In the genomic region with DNA sequence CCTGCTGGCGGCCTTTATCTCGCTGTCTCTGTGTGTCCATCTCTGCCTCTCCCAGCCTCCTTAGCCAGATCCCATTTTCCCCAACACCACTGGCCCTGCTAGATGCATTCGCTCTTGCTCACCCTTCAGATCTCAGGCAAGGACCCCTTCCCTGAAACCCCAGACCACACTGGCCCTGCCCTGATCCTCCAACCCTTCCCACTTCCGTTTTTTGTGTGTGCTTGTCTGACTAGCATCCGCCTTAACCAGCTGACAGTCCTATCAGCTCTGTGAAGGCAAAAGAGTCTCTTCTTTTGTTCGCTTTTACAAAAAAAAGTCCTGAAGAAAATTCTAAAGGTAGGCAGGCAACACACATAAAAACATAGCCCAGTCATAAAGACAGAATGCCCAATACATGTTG, we compare ENCODE assay signal across 10 cellular contexts. TPM values are rescaled to one million over a fixed set of nuclear protein-coding genes. Genes with fewer than 3 reads are reported as not detected.
DNase-seq lines count a peak whose midpoint lies in the region; ATAC-seq and TF ChIP-seq lines count a peak whose summit lies in the region.
"Had no signal": no experiment of that assay in that cellular context is flagged by ENCODE, and none has a peak within 500 bp of the region (broad histone marks: within the 10 kb centered on the region; RNA-seq: fewer than 3 reads in every experiment).

No MANE protein-coding gene starts in this region.

- H3K36me3 Mint-ChIP-seq in chondrocyte (ENCODE audit: low read depth): peaks cover 1% of the 10 kb centered on the region

- ATAC-seq in HG03442 (IDR thresholded peaks at IDR 0.05; ENCODE audit: unreplicated experiment): no peak
- ATAC-seq in GM18858 (IDR thresholded peaks at IDR 0.05; ENCODE audit: unreplicated experiment): no peak

- TF ChIP-seq CTCF in GM12865 (IDR thresholded peaks at IDR 0.05; ENCODE audit: insufficient read depth, low read depth, low read length, missing control alignments): no peak
- TF ChIP-seq CTCF in chondrocyte (IDR thresholded peaks at IDR 0.05): no peak

- no peak overlapping the region for H3K4me3 Mint-ChIP-seq in chondrocyte (ENCODE audit: unreplicated experiment)

- H3K27ac Mint-ChIP-seq in chondrocyte (ENCODE audit: unreplicated experiment): peak overlapping the region; percentile 91

- H3K9me3 Mint-ChIP-seq in chondrocyte (ENCODE audit: low read depth): no peaks in the 10 kb centered on the region

- H3K4me1 Mint-ChIP-seq in chondrocyte (ENCODE audit: low read depth): peaks cover 55% of the 10 kb centered on the region

- DNase-seq in GM12865 (ENCODE audit: low read depth) (peak; percentile 31), NOMO-1 treated with dmso at 0.1 percent for 144 hours (lab: John Stamatoyannopoulos, UW; ENCODE audit: unreplicated experiment) (peak; percentile 75), chondrocyte (ENCODE audit: low spot score) (no peak), pons (ENCODE audit: low spot score) (peak; percentile 42), DMS114 treated with DMSO at 0.1 percent for 48 hours (lab: John Stamatoyannopoulos, UW; ENCODE audit: unreplicated experiment) (no peak)
- DNase-seq in activated CD4-positive, CD25-positive, alpha-beta regulatory T cell (lab: John Stamatoyannopoulos, UW): no peak
- DNase-seq: GF-D8, NCI-H2081 treated with DMSO at 0.1 percent for 48 hours had no signal

- H3K4me3 ChIP-seq in GM12865 (ENCODE audit: low read depth, low read length): no peak overlapping the region

- H3K27me3 Mint-ChIP-seq in chondrocyte (ENCODE audit: low read depth): no peaks in the 10 kb centered on the region

RNA-seq across cellular contexts. Expression of a gene that starts 28.7 kb away (rescaled TPM):
- 26.1 to 43.8 TPM (median 42.8 TPM) in 3 replicates for total RNA-seq in chondrocyte

Comparison
In these comparisons a context has a peak if more than half of its experiments do, and no peak if none do; other contexts are left out.
1. DNase-seq: peak in GM12865 (single experiment), NOMO-1 treated with dmso at 0.1 percent for 144 hours (single experiment) and pons (single experiment); none in chondrocyte (single experiment), DMS114 treated with DMSO at 0.1 percent for 48 hours (single experiment) and activated CD4-positive, CD25-positive, alpha-beta regulatory T cell (0 of 4).